8 cellular contexts compared by ENCODE assay signal in genomic region chr4:173494013-173494970, GRCh38. TPM values are rescaled to one million over a fixed set of nuclear protein-coding genes. Genes with fewer than 3 reads are reported as not detected.
DNase-seq lines count a peak whose midpoint lies in the region; ATAC-seq and TF ChIP-seq lines count a peak whose summit lies in the region.

No MANE protein-coding gene starts in this region.

- peaks cover 6% of the 10 kb centered on the region for H3K36me3 Mint-ChIP-seq in Calu3 (ENCODE audit: insufficient read depth, unreplicated experiment)
- H3K36me3 Mint-ChIP-seq in activated naive CD4-positive, alpha-beta T cell treated with anti-CD3 and anti-CD28 coated beads for 36 hours (ENCODE audit: low read depth) = no peaks in the 10 kb centered on the region

- no CpG with 5 or more reads among the region's 40 CpGs for WGBS in trophoblast cell (ENCODE audit: extremely low coverage, insufficient coverage, insufficient read length)

- no peaks in the 10 kb centered on the region for H3K9me3 ChIP-seq in OCI-LY1 (ENCODE audit: low read length)
- no peaks in the 10 kb centered on the region for H3K9me3 ChIP-seq in trophoblast cell (ENCODE audit: insufficient read depth, low read depth, low read length)

- no peaks in the 10 kb centered on the region for H3K79me1 ChIP-seq in trophoblast cell (ENCODE audit: low read length)

- H4K20me1 ChIP-seq in OCI-LY1 (ENCODE audit: insufficient read depth, low read length) = no peaks in the 10 kb centered on the region

- no peak overlapping the region for H3K14ac ChIP-seq in trophoblast cell (ENCODE audit: low read length)

- CTCF ChIA-PET in Calu3 (lab: Charles Lee) = interaction anchor here (1.0 to 1.6 kb wide), 2 partner anchors 74 to 481 kb away, joined by 7 to 14 read pairs; no protein-coding TSS in a partner anchor
- CTCF ChIA-PET in activated naive CD4-positive, alpha-beta T cell treated with anti-CD3 and anti-CD28 coated beads for 36 hours (lab: Charles Lee) = interaction anchor here (0.6 to 2.6 kb wide), 18 partner anchors 9 to 502 kb away, joined by 3 to 12 read pairs (median 4); no protein-coding TSS in a partner anchor

- no peaks in the 10 kb centered on the region for H3K9me2 ChIP-seq in OCI-LY1 (ENCODE audit: low read depth, low read length)

- no peak overlapping the region for H4K12ac ChIP-seq in trophoblast cell (ENCODE audit: low read depth, low read length)

- intact Hi-C loops in Calu3 (cut with micrococcal nuclease; ENCODE audit: unreplicated experiment) = loop anchor here (1.0 to 10.0 kb wide), 3 partner anchors 74 to 331 kb away; no protein-coding TSS in a partner anchor
- intact Hi-C loops in activated naive CD4-positive, alpha-beta T cell treated with anti-CD3 and anti-CD28 coated beads for 36 hours (cut with micrococcal nuclease) = loop anchor here (1.0 to 5.0 kb wide), 7 partner anchors 74 to 481 kb away; partner anchors contain the start of genes HMGB2 and SAP30

- TF ChIP-seq CTCF in Calu3 (IDR thresholded peaks at IDR 0.05; ENCODE audit: unreplicated experiment) (peak; percentile 71), OCI-LY1 (IDR thresholded peaks at IDR 0.05; ENCODE audit: low read length) (peak; percentile 86)

- H3K9ac ChIP-seq in OCI-LY1 (ENCODE audit: low read length) (peak overlapping the region; percentile 12; the same call in 1 of the 2 replicates), trophoblast cell (ENCODE audit: low read length) (no peak overlapping the region)

- no peak overlapping the region for H3K18ac ChIP-seq in trophoblast cell (ENCODE audit: low read length)

- H3K4me1 Mint-ChIP-seq in Calu3 (ENCODE audit: low read depth, unreplicated experiment) = peaks cover 14% of the 10 kb centered on the region
- H3K4me1 Mint-ChIP-seq in activated naive CD4-positive, alpha-beta T cell treated with anti-CD3 and anti-CD28 coated beads for 36 hours (ENCODE audit: low read depth) = peaks cover 10% of the 10 kb centered on the region

- H3K27me3 Mint-ChIP-seq in Calu3 (ENCODE audit: unreplicated experiment) = no peaks in the 10 kb centered on the region
- H3K27me3 Mint-ChIP-seq in activated naive CD4-positive, alpha-beta T cell treated with anti-CD3 and anti-CD28 coated beads for 36 hours (ENCODE audit: low read depth) = peaks cover 32% of the 10 kb centered on the region

- DNase-seq in Calu3 = peak; percentile 58
- peak; percentile 75 for DNase-seq in activated naive CD4-positive, alpha-beta T cell treated with anti-CD3 and anti-CD28 coated beads for 36 hours
- DNase-seq in glomerular endothelial cell (ENCODE audit: extremely low read depth, low read depth, low spot score) = peak; percentile 20
- DNase-seq in trophoblast cell = peak; percentile 44 to 77
- DNase-seq in GOT3 (lab: John Stamatoyannopoulos, UW) = no peak

- H3K4me3 Mint-ChIP-seq in Calu3 (ENCODE audit: low read depth, unreplicated experiment) = peak overlapping the region; percentile 79
- H3K4me3 Mint-ChIP-seq in activated naive CD4-positive, alpha-beta T cell treated with anti-CD3 and anti-CD28 coated beads for 36 hours = peak overlapping the region; percentile 64

- H3K4me1 ChIP-seq in OCI-LY1 (ENCODE audit: insufficient read depth, low read length, severe bottlenecking) (peaks cover 5% of the 10 kb centered on the region), trophoblast cell (ENCODE audit: control insufficient read depth in 1 of 2, insufficient read depth in 2 of 2, low read length in 2 of 2) (peaks cover 2 to 13% of the 10 kb centered on the region in 2 experiments)

- no peak overlapping the region for H2BK5ac ChIP-seq in trophoblast cell (ENCODE audit: low read depth, low read length, poor library complexity)

- no peaks in the 10 kb centered on the region for H3K36me3 ChIP-seq in OCI-LY1 (ENCODE audit: insufficient read depth, low read length)
- no peaks in the 10 kb centered on the region for H3K36me3 ChIP-seq in trophoblast cell (ENCODE audit: control insufficient read depth in 1 of 2, insufficient read depth in 2 of 2, low read length in 2 of 2)

- H2AFZ ChIP-seq in OCI-LY1 (ENCODE audit: low read length) = peak overlapping the region; percentile 86
- no peak overlapping the region for H2AFZ ChIP-seq in trophoblast cell (ENCODE audit: insufficient read depth, low read length, poor library complexity)

- ATAC-seq in GM19438 (IDR thresholded peaks at IDR 0.05; ENCODE audit: low read depth, unreplicated experiment) (peak; percentile 97), HG03457 (IDR thresholded peaks at IDR 0.05; ENCODE audit: unreplicated experiment) (peak; percentile 99)

- no peak overlapping the region for H2BK120ac ChIP-seq in trophoblast cell (ENCODE audit: insufficient read depth, low read length, poor library complexity)

- no peak overlapping the region for H2AK5ac ChIP-seq in trophoblast cell (ENCODE audit: low read length)

- H3K79me2 ChIP-seq in OCI-LY1 (ENCODE audit: insufficient read depth, low read length) (no peaks in the 10 kb centered on the region), trophoblast cell (ENCODE audit: control insufficient read depth, insufficient read depth, low read length, poor library complexity) (no peaks in the 10 kb centered on the region)

- H3K27ac ChIP-seq in OCI-LY1 (ENCODE audit: low read depth, low read length, poor library complexity, severe bottlenecking) = no peak overlapping the region
- H3K27ac ChIP-seq in trophoblast cell (ENCODE audit: low read depth, low read length) = no peak overlapping the region

- no peak overlapping the region for H4K8ac ChIP-seq in trophoblast cell (ENCODE audit: low read depth, low read length)

- no peak overlapping the region for H3K4ac ChIP-seq in trophoblast cell (ENCODE audit: low read depth, low read length)

- no peak overlapping the region for H2BK12ac ChIP-seq in trophoblast cell (ENCODE audit: low read length)

- BruUV-seq in Calu3 (replicated peaks; lab: Mats Ljungman, UMichigan) = no TSS peak

- H3K23ac ChIP-seq in trophoblast cell (ENCODE audit: low read length) = no peak overlapping the region

- no peak overlapping the region for H4K91ac ChIP-seq in trophoblast cell (ENCODE audit: low read depth, low read length)

- peak overlapping the region; percentile 79 for H3K4me2 ChIP-seq in OCI-LY1 (ENCODE audit: low read length)
- H3K4me2 ChIP-seq in trophoblast cell (ENCODE audit: low read length) = peak overlapping the region; percentile 57

- H3K4me3 ChIP-seq in OCI-LY1 (ENCODE audit: low read depth, low read length, poor library complexity, severe bottlenecking) (peak overlapping the region; percentile 54), trophoblast cell (ENCODE audit: low read depth, low read length) (no peak overlapping the region)

- H3F3A ChIP-seq in OCI-LY1 (ENCODE audit: insufficient read depth, low read length) = no peaks in the 10 kb centered on the region

- no peaks in the 10 kb centered on the region for H3K27me3 ChIP-seq in OCI-LY1 (ENCODE audit: insufficient read depth, low read length)
- H3K27me3 ChIP-seq in trophoblast cell (ENCODE audit: insufficient read depth, low read length) = no peaks in the 10 kb centered on the region

- H3K9me3 Mint-ChIP-seq in Calu3 (ENCODE audit: low read depth, unreplicated experiment) = no peaks in the 10 kb centered on the region
- H3K9me3 Mint-ChIP-seq in activated naive CD4-positive, alpha-beta T cell treated with anti-CD3 and anti-CD28 coated beads for 36 hours = no peaks in the 10 kb centered on the region

- no peak overlapping the region for H3K27ac Mint-ChIP-seq in Calu3 (ENCODE audit: unreplicated experiment)
- no peak overlapping the region for H3K27ac Mint-ChIP-seq in activated naive CD4-positive, alpha-beta T cell treated with anti-CD3 and anti-CD28 coated beads for 36 hours

RNA-seq across cellular contexts. Expression of gene HAND2, which starts 35.7 kb away (rescaled TPM):
- total RNA-seq in Calu3 (2022) (0.45 TPM in 1 of 2 replicates, not detected in the other), glomerular endothelial cell (not detected in 2 replicates)
- total RNA-seq in activated naive CD4-positive, alpha-beta T cell treated with anti-CD3 and anti-CD28 coated beads for 36 hours = not detected
- polyA plus RNA-seq in trophoblast cell (2013) = 12.4 and 13.9 TPM in 2 replicates
